Comparison of ENCODE assay signal across 25 cellular contexts in genomic region chr11:34239465-34240149, GRCh38.
DNase-seq lines count a peak whose midpoint lies in the region; ATAC-seq and TF ChIP-seq lines count a peak whose summit lies in the region.
"Had no signal": no experiment of that assay in that cellular context is flagged by ENCODE, and none has a peak within 500 bp of the region (broad histone marks: within the 10 kb centered on the region; RNA-seq: fewer than 3 reads in every experiment).

No MANE protein-coding gene starts in this region.

- H2AFZ ChIP-seq in GM23338: no peak overlapping the region

- intact Hi-C loops in activated CD4-positive, alpha-beta T cell treated with anti-CD3 and anti-CD28 coated beads, Interleukin-2, amount 10 ng/mL, durations not matched to agents 24 days and 14 days (cut with micrococcal nuclease): loop anchor here (10.0 kb wide), 5 partner anchors 345 to 1345 kb away; partner anchors contain the start of genes LMO2 and QSER1
- intact Hi-C loops in activated CD4-positive, alpha-beta T cell treated with anti-CD3 and anti-CD28 coated beads for 36 hours (cut with DNase I, micrococcal nuclease): loop anchor here (5.0 to 10.0 kb wide), 5 partner anchors 187 to 935 kb away; partner anchors contain the start of genes APIP (in 1 of the 2), CAPRIN1 (in 1 of the 2) and PDHX (in 1 of the 2)
- intact Hi-C loops in Panc1 (cut with micrococcal nuclease; ENCODE audit: unreplicated experiment): no loop called here

- peaks cover 68% of the 10 kb centered on the region for H3K4me1 Mint-ChIP-seq in activated CD4-positive, alpha-beta T cell treated with anti-CD3 and anti-CD28 coated beads, Interleukin-2, amount 10 ng/mL, durations not matched to agents 24 days and 14 days
- H3K4me1 Mint-ChIP-seq in activated CD4-positive, alpha-beta T cell treated with anti-CD3 and anti-CD28 coated beads for 36 hours: peaks cover 63% of the 10 kb centered on the region
- H3K4me1 Mint-ChIP-seq in GM23338: peaks cover 38% of the 10 kb centered on the region
- peaks cover 78% of the 10 kb centered on the region for H3K4me1 Mint-ChIP-seq in stimulated activated effector memory CD8-positive, alpha-beta T cell treated with anti-CD3 and anti-CD28 coated beads, Interleukin-12 subunit alpha, Interleukin-12 subunit beta, amount 100 ng/mL, for 72 hours

- H3K27ac Mint-ChIP-seq in activated CD4-positive, alpha-beta T cell treated with anti-CD3 and anti-CD28 coated beads, Interleukin-2, amount 10 ng/mL, durations not matched to agents 24 days and 14 days: peak overlapping the region; percentile 49
- no peak overlapping the region for H3K27ac Mint-ChIP-seq in activated CD4-positive, alpha-beta T cell treated with anti-CD3 and anti-CD28 coated beads for 36 hours
- 0 out of 2 replicates have a peak overlapping the region, but pooled peaks have one; percentile 2 for H3K27ac Mint-ChIP-seq in GM23338
- H3K27ac Mint-ChIP-seq in stimulated activated effector memory CD8-positive, alpha-beta T cell treated with anti-CD3 and anti-CD28 coated beads, Interleukin-12 subunit alpha, Interleukin-12 subunit beta, amount 100 ng/mL, for 72 hours: no peak overlapping the region
- H3K27ac Mint-ChIP-seq: naive thymus-derived CD8-positive, alpha-beta T cell had no signal

- BruUV-seq in Panc1 (replicated peaks; lab: Mats Ljungman, UMichigan): no TSS peak

- peak overlapping the region; percentile 40 for H3K4me3 Mint-ChIP-seq in activated CD4-positive, alpha-beta T cell treated with anti-CD3 and anti-CD28 coated beads, Interleukin-2, amount 10 ng/mL, durations not matched to agents 24 days and 14 days
- no peak overlapping the region for H3K4me3 Mint-ChIP-seq in activated CD4-positive, alpha-beta T cell treated with anti-CD3 and anti-CD28 coated beads for 36 hours
- no peak overlapping the region for H3K4me3 Mint-ChIP-seq in GM23338
- peak overlapping the region; percentile 24 for H3K4me3 Mint-ChIP-seq in stimulated activated effector memory CD8-positive, alpha-beta T cell treated with anti-CD3 and anti-CD28 coated beads, Interleukin-12 subunit alpha, Interleukin-12 subunit beta, amount 100 ng/mL, for 72 hours
- H3K4me3 Mint-ChIP-seq: central memory CD8-positive, alpha-beta T cell; naive thymus-derived CD8-positive, alpha-beta T cell had no signal

- POLR2A ChIA-PET in activated CD4-positive, alpha-beta T cell treated with anti-CD3 and anti-CD28 coated beads for 36 hours (lab: Charles Lee): interaction anchor here (0.8 to 1.2 kb wide), 3 partner anchors 8 to 12 kb away, joined by 3 to 6 read pairs (median 3); no protein-coding TSS in a partner anchor
- POLR2A ChIA-PET in Panc1 (lab: Charles Lee): interaction anchor here (0.6 to 0.7 kb wide), 2 partner anchors 99 to 104 kb away, joined by 4 read pairs; no protein-coding TSS in a partner anchor

- TF ChIP-seq CTCF in GM23338 (conservative IDR thresholded peaks at IDR 0.05; ENCODE audit: low read depth in 2 of 2) (no peak), Panc1 (IDR thresholded peaks at IDR 0.05) (no peak)

- H3K4me1 ChIP-seq in GM23338 (ENCODE audit: insufficient read depth) (peaks cover 43% of the 10 kb centered on the region), Panc1 (ENCODE audit: control insufficient read depth, insufficient read depth, low read length) (peaks cover 38% of the 10 kb centered on the region)

- H3K79me2 ChIP-seq in GM23338 (replicated peaks; ENCODE audit: insufficient read depth): no peaks in the 10 kb centered on the region

- H3F3A ChIP-seq in GM23338 (replicated peaks; ENCODE audit: low read depth): no peaks in the 10 kb centered on the region

- ATAC-seq in activated CD4-positive, alpha-beta T cell treated with anti-CD3 and anti-CD28 coated beads for 36 hours: no peak
- no peak for ATAC-seq in GM23338
- no peak for ATAC-seq in Panc1
- no peak for ATAC-seq in stimulated activated effector memory CD8-positive, alpha-beta T cell treated with anti-CD3 and anti-CD28 coated beads, Interleukin-12 subunit alpha, Interleukin-12 subunit beta, amount 100 ng/mL, for 72 hours
- ATAC-seq in HG03045 (IDR thresholded peaks at IDR 0.05; ENCODE audit: unreplicated experiment): no peak
- ATAC-seq: heart right ventricle; naive thymus-derived CD8-positive, alpha-beta T cell; SK-N-SH treated with all-trans-retinoic acid at 6 μM for 48 hours; upper lobe of right lung had no signal

- H3K9me3 ChIP-seq in Panc1 (ENCODE audit: control insufficient read depth, insufficient read depth, low read depth, low read length): no peaks in the 10 kb centered on the region
- H3K9me3 ChIP-seq: heart right ventricle, Peyer's patch, upper lobe of right lung had no signal

- no peaks in the 10 kb centered on the region for H3K9me2 ChIP-seq in GM23338 (ENCODE audit: insufficient read depth)

- H3K9me3 Mint-ChIP-seq in activated CD4-positive, alpha-beta T cell treated with anti-CD3 and anti-CD28 coated beads, Interleukin-2, amount 10 ng/mL, durations not matched to agents 24 days and 14 days: no peaks in the 10 kb centered on the region
- no peaks in the 10 kb centered on the region for H3K9me3 Mint-ChIP-seq in activated CD4-positive, alpha-beta T cell treated with anti-CD3 and anti-CD28 coated beads for 36 hours (ENCODE audit: low read depth)
- no peaks in the 10 kb centered on the region for H3K9me3 Mint-ChIP-seq in GM23338
- H3K9me3 Mint-ChIP-seq in stimulated activated effector memory CD8-positive, alpha-beta T cell treated with anti-CD3 and anti-CD28 coated beads, Interleukin-12 subunit alpha, Interleukin-12 subunit beta, amount 100 ng/mL, for 72 hours: no peaks in the 10 kb centered on the region
- H3K9me3 Mint-ChIP-seq: central memory CD8-positive, alpha-beta T cell; naive thymus-derived CD8-positive, alpha-beta T cell had no signal

- H3K4me2 ChIP-seq in GM23338: no peak overlapping the region

- peaks cover 5% of the 10 kb centered on the region for H3K36me3 Mint-ChIP-seq in activated CD4-positive, alpha-beta T cell treated with anti-CD3 and anti-CD28 coated beads, Interleukin-2, amount 10 ng/mL, durations not matched to agents 24 days and 14 days (ENCODE audit: low read depth)
- no peaks in the 10 kb centered on the region for H3K36me3 Mint-ChIP-seq in activated CD4-positive, alpha-beta T cell treated with anti-CD3 and anti-CD28 coated beads for 36 hours (ENCODE audit: low read depth)
- no peaks in the 10 kb centered on the region for H3K36me3 Mint-ChIP-seq in GM23338 (ENCODE audit: low read depth)
- H3K36me3 Mint-ChIP-seq in stimulated activated effector memory CD8-positive, alpha-beta T cell treated with anti-CD3 and anti-CD28 coated beads, Interleukin-12 subunit alpha, Interleukin-12 subunit beta, amount 100 ng/mL, for 72 hours: peaks cover 14% of the 10 kb centered on the region
- H3K36me3 Mint-ChIP-seq: naive thymus-derived CD8-positive, alpha-beta T cell had no signal

- H3K4me3 ChIP-seq in GM23338: no peak overlapping the region
- H3K4me3 ChIP-seq in Panc1 (ENCODE audit: low read depth in 2 of 2, low read length in 2 of 2): no peak overlapping the region
- H3K4me3 ChIP-seq: heart right ventricle, Peyer's patch, upper lobe of right lung had no signal

- H3K27ac ChIP-seq in GM23338 (ENCODE audit: low read depth) (no peak overlapping the region), Panc1 (ENCODE audit: low read length) (peak overlapping the region; percentile 8; the same call in 1 of the 2 replicates)
- H3K27ac ChIP-seq: heart right ventricle, Peyer's patch, upper lobe of right lung had no signal

- no peaks in the 10 kb centered on the region for H4K20me1 ChIP-seq in GM23338 (replicated peaks; ENCODE audit: insufficient read depth)

- no peak for DNase-seq in activated CD4-positive, alpha-beta T cell treated with anti-CD3 and anti-CD28 coated beads, Interleukin-2, amount 10 ng/mL, durations not matched to agents 24 days and 14 days
- no peak for DNase-seq in activated CD4-positive, alpha-beta T cell treated with anti-CD3 and anti-CD28 coated beads for 36 hours
- DNase-seq in GM23338 (ENCODE audit: low spot score) (no peak), Panc1 (ENCODE audit: low read depth, low spot score) (no peak), iPS-NIHi11 (ENCODE audit: low spot score) (no peak)
- no peak for DNase-seq in stimulated activated effector memory CD8-positive, alpha-beta T cell treated with anti-CD3 and anti-CD28 coated beads, Interleukin-12 subunit alpha, Interleukin-12 subunit beta, amount 100 ng/mL, for 72 hours (ENCODE audit: low spot score in 2 of 2)
- no peak for DNase-seq in activated CD8-positive, alpha-beta memory T cell treated with anti-CD3 and anti-CD28 coated beads, Interleukin-2, amount 50 U/mL, for 4 hours
- DNase-seq: 8988T; activated CD4-positive, alpha-beta T cell treated with anti-CD3 and anti-CD28 coated beads, Interleukin-2, amount 50 U/mL, for 48 hours; amygdala; C1 segment of cervical spinal cord; DMS153; effector memory CD4-positive, alpha-beta T cell; heart right ventricle; mammary epithelial cell; naive thymus-derived CD8-positive, alpha-beta T cell; NCI-H1417; NCI-H748 treated with DMSO at 0.1 percent for 48 hours; Peyer's patch; stimulated activated CD4-positive, alpha-beta T cell treated with anti-CD3 and anti-CD28 coated beads, Interleukin-12 subunit alpha, Interleukin-12 subunit beta, amount 100 ng/mL, for 4 hours; stimulated activated naive CD4-positive, alpha-beta T cell treated with Interleukin-2 at 50 U/mL for 16 hours; upper lobe of right lung had no signal

- H3K27me3 Mint-ChIP-seq in activated CD4-positive, alpha-beta T cell treated with anti-CD3 and anti-CD28 coated beads, Interleukin-2, amount 10 ng/mL, durations not matched to agents 24 days and 14 days: no peaks in the 10 kb centered on the region
- peaks cover 5% of the 10 kb centered on the region for H3K27me3 Mint-ChIP-seq in activated CD4-positive, alpha-beta T cell treated with anti-CD3 and anti-CD28 coated beads for 36 hours
- peaks cover 6% of the 10 kb centered on the region for H3K27me3 Mint-ChIP-seq in GM23338 (ENCODE audit: insufficient read depth, low read depth, poor library complexity)
- H3K27me3 Mint-ChIP-seq: naive thymus-derived CD8-positive, alpha-beta T cell had no signal

- CTCF ChIA-PET in activated CD4-positive, alpha-beta T cell treated with anti-CD3 and anti-CD28 coated beads for 36 hours (lab: Charles Lee): interaction anchor here (0.8 to 1.9 kb wide), 3 partner anchors 15 to 33 kb away, joined by 3 to 7 read pairs (median 4); no protein-coding TSS in a partner anchor
- CTCF ChIA-PET in Panc1 (lab: Charles Lee): interaction anchor here (0.7 kb wide), 1 partner anchor 432 kb away, joined by 3 read pairs; no protein-coding TSS in a partner anchor

- in situ Hi-C loops in Panc1 (cut with HindIII; ENCODE audit: low pct_unique_long_range_greater_than_20kb, low sequenced_read_pairs): no loop called here

- H3K27me3 ChIP-seq in GM23338 (ENCODE audit: insufficient read depth) (no peaks in the 10 kb centered on the region), Panc1 (ENCODE audit: control insufficient read depth, insufficient read depth, low read length) (no peaks in the 10 kb centered on the region)
- H3K27me3 ChIP-seq: heart right ventricle, Peyer's patch, upper lobe of right lung had no signal

- H3K36me3 ChIP-seq in GM23338 (ENCODE audit: insufficient read depth): no peaks in the 10 kb centered on the region
- no peaks in the 10 kb centered on the region for H3K36me3 ChIP-seq in Panc1 (ENCODE audit: control insufficient read depth, insufficient read depth, low read length)
- H3K36me3 ChIP-seq: heart right ventricle, Peyer's patch, upper lobe of right lung had no signal

TF ChIP-seq in GM23338, 12 proteins besides CTCF, POLR2A, EP300 and RAD21 (continues in another document):
- TF ChIP-seq STAT1 (IDR thresholded peaks at IDR 0.05; ENCODE audit: unreplicated experiment): no peak

Comparison
In these comparisons a context has a peak if more than half of its experiments do, and no peak if none do; other contexts are left out.
1. H3K27ac Mint-ChIP-seq: peak in activated CD4-positive, alpha-beta T cell treated with anti-CD3 and anti-CD28 coated beads, Interleukin-2, amount 10 ng/mL, durations not matched to agents 24 days and 14 days (single experiment) and GM23338 (single experiment); none in activated CD4-positive, alpha-beta T cell treated with anti-CD3 and anti-CD28 coated beads for 36 hours (single experiment) and stimulated activated effector memory CD8-positive, alpha-beta T cell treated with anti-CD3 and anti-CD28 coated beads, Interleukin-12 subunit alpha, Interleukin-12 subunit beta, amount 100 ng/mL, for 72 hours (single experiment).
2. H3K4me3 Mint-ChIP-seq: peak in activated CD4-positive, alpha-beta T cell treated with anti-CD3 and anti-CD28 coated beads, Interleukin-2, amount 10 ng/mL, durations not matched to agents 24 days and 14 days (single experiment) and stimulated activated effector memory CD8-positive, alpha-beta T cell treated with anti-CD3 and anti-CD28 coated beads, Interleukin-12 subunit alpha, Interleukin-12 subunit beta, amount 100 ng/mL, for 72 hours (single experiment); none in activated CD4-positive, alpha-beta T cell treated with anti-CD3 and anti-CD28 coated beads for 36 hours (single experiment) and GM23338 (single experiment).